23 cellular contexts compared by ENCODE assay signal in genomic region chr2:42298996-42299754, GRCh38.
DNase-seq lines count a peak whose midpoint lies in the region; ATAC-seq, FAIRE-seq and TF ChIP-seq lines count a peak whose summit lies in the region.
"Had no signal": no experiment of that assay in that cellular context is flagged by ENCODE, and none has a peak within 500 bp of the region (broad histone marks: within the 10 kb centered on the region; RNA-seq: fewer than 3 reads in every experiment).

No MANE protein-coding gene starts in this region.

- H3K9me3 ChIP-seq in psoas muscle = no peaks in the 10 kb centered on the region
- H3K9me3 ChIP-seq: gastroesophageal sphincter, lower lobe of right lung, testis had no signal

- WGBS in psoas muscle, 3 donors = 95 to 97% (median 97%) methylated on average over 3 of the region's 3 CpGs

- peak; percentile 56 for ATAC-seq in activated CD8-positive, alpha-beta memory T cell treated with anti-CD3 and anti-CD28 coated beads, Interleukin-2, amount 10 ng/mL, durations not matched to agents 7 days and 5 days
- ATAC-seq in activated naive CD4-positive, alpha-beta T cell treated with anti-CD3 and anti-CD28 coated beads, Interleukin-2, amount 50 U/mL, for 72 hours = peak in 1 of 2 donors; percentile 57
- ATAC-seq in natural killer cell = peak in 1 of 3 donors; percentile 29
- no peak for ATAC-seq in psoas muscle
- no peak for ATAC-seq in omental fat pad (ENCODE audit: low FRiP score)
- ATAC-seq: gastroesophageal sphincter, lower lobe of right lung, Right ventricle myocardium inferior had no signal

- H3K36me3 ChIP-seq in psoas muscle (ENCODE audit: insufficient read depth in 1 of 2, low read depth in 1 of 2) = peaks cover 0 to 48% of the 10 kb centered on the region in 2 donors

- H3K4me3 ChIP-seq in psoas muscle = no peak overlapping the region
- H3K4me3 ChIP-seq: gastroesophageal sphincter, GM23248, lower lobe of right lung, testis had no signal

- CTCF ChIA-PET in activated CD8-positive, alpha-beta memory T cell treated with anti-CD3 and anti-CD28 coated beads, Interleukin-2, amount 10 ng/mL, durations not matched to agents 7 days and 5 days (lab: Charles Lee) = no interaction called here

- peaks cover 41% of the 10 kb centered on the region for H3K4me1 Mint-ChIP-seq in activated CD8-positive, alpha-beta memory T cell treated with anti-CD3 and anti-CD28 coated beads, Interleukin-2, amount 10 ng/mL, durations not matched to agents 7 days and 5 days
- peaks cover 35 to 38% of the 10 kb centered on the region in 2 donors for H3K4me1 Mint-ChIP-seq in natural killer cell
- H3K4me1 Mint-ChIP-seq: CD14-positive monocyte had no signal

- FAIRE-seq in GM12892 (lab: Jason Lieb, UNC) = peak; percentile 17
- FAIRE-seq: keratinocyte had no signal

- TF ChIP-seq CTCF in natural killer cell (IDR thresholded peaks at IDR 0.05) (no peak), psoas muscle (IDR thresholded peaks at IDR 0.05) (no peak), omental fat pad (IDR thresholded peaks at IDR 0.05) (no peak)

- intact Hi-C loops in natural killer cell (cut with micrococcal nuclease) = no loop called here
- intact Hi-C loops in psoas muscle (cut with DNase I) = no loop called here

- H3K27me3 ChIP-seq in psoas muscle (ENCODE audit: insufficient read depth in 3 of 3, low read length in 2 of 3) = no peaks in the 10 kb centered on the region
- H3K27me3 ChIP-seq: gastroesophageal sphincter, testis had no signal

- H3K9me3 Mint-ChIP-seq in activated CD8-positive, alpha-beta memory T cell treated with anti-CD3 and anti-CD28 coated beads, Interleukin-2, amount 10 ng/mL, durations not matched to agents 7 days and 5 days (ENCODE audit: low read depth) = no peaks in the 10 kb centered on the region
- H3K9me3 Mint-ChIP-seq in activated naive CD4-positive, alpha-beta T cell treated with anti-CD3 and anti-CD28 coated beads, Interleukin-2, amount 50 U/mL, for 72 hours = no peaks in the 10 kb centered on the region
- H3K9me3 Mint-ChIP-seq in natural killer cell = no peaks in the 10 kb centered on the region
- H3K9me3 Mint-ChIP-seq: CD14-positive monocyte had no signal

- no peaks in the 10 kb centered on the region for H3K27me3 Mint-ChIP-seq in activated CD8-positive, alpha-beta memory T cell treated with anti-CD3 and anti-CD28 coated beads, Interleukin-2, amount 10 ng/mL, durations not matched to agents 7 days and 5 days
- no peaks in the 10 kb centered on the region for H3K27me3 Mint-ChIP-seq in natural killer cell (ENCODE audit: low read depth in 2 of 2)

- peak overlapping the region; percentile 68 for H3K27ac Mint-ChIP-seq in activated CD8-positive, alpha-beta memory T cell treated with anti-CD3 and anti-CD28 coated beads, Interleukin-2, amount 10 ng/mL, durations not matched to agents 7 days and 5 days
- peak overlapping the region; percentile 12 to 80 for H3K27ac Mint-ChIP-seq in activated naive CD4-positive, alpha-beta T cell treated with anti-CD3 and anti-CD28 coated beads, Interleukin-2, amount 50 U/mL, for 72 hours
- peak overlapping the region; percentile 86 to 93 for H3K27ac Mint-ChIP-seq in natural killer cell
- H3K27ac Mint-ChIP-seq: CD14-positive monocyte had no signal

- peaks cover 67% of the 10 kb centered on the region for H3K36me3 Mint-ChIP-seq in activated CD8-positive, alpha-beta memory T cell treated with anti-CD3 and anti-CD28 coated beads, Interleukin-2, amount 10 ng/mL, durations not matched to agents 7 days and 5 days
- peaks cover 16 to 58% of the 10 kb centered on the region in 2 donors for H3K36me3 Mint-ChIP-seq in activated naive CD4-positive, alpha-beta T cell treated with anti-CD3 and anti-CD28 coated beads, Interleukin-2, amount 50 U/mL, for 72 hours
- H3K36me3 Mint-ChIP-seq in natural killer cell = peaks cover 12% of the 10 kb centered on the region

- H3K27ac ChIP-seq in psoas muscle = no peak overlapping the region
- H3K27ac ChIP-seq: gastroesophageal sphincter, GM23248, lower lobe of right lung, testis had no signal

- H3K4me1 ChIP-seq in psoas muscle = no peaks in the 10 kb centered on the region
- H3K4me1 ChIP-seq: lower lobe of right lung, testis had no signal

- DNase-seq in activated CD8-positive, alpha-beta memory T cell treated with anti-CD3 and anti-CD28 coated beads, Interleukin-2, amount 10 ng/mL, durations not matched to agents 7 days and 5 days = no peak
- no peak for DNase-seq in activated CD8-positive, alpha-beta memory T cell treated with anti-CD3 and anti-CD28 coated beads, Interleukin-2, amount 50 U/mL, for 4 hours
- DNase-seq in GM12892 (ENCODE audit: insufficient read length) = no peak
- DNase-seq in activated naive CD4-positive, alpha-beta T cell treated with anti-CD3 and anti-CD28 coated beads, Interleukin-2, amount 50 U/mL, for 72 hours (ENCODE audit: low spot score in 2 of 2) = no peak
- DNase-seq in natural killer cell = no peak
- no peak for DNase-seq in OCI-M2 (lab: John Stamatoyannopoulos, UW; ENCODE audit: unreplicated experiment)
- no peak for DNase-seq in psoas muscle
- no peak for DNase-seq in omental fat pad (ENCODE audit: low spot score)
- DNase-seq: activated CD8-positive, alpha-beta memory T cell treated with anti-CD3 and anti-CD28 coated beads for 24 hours; cerebellar nuclear complex; erythroblast; GDM1; GM23248; lower lobe of right lung; NCI-H187; NCI-H748 treated with DMSO at 0.1 percent for 48 hours; occipital lobe; SW 1271; testis had no signal

- H3K4me3 Mint-ChIP-seq in activated CD8-positive, alpha-beta memory T cell treated with anti-CD3 and anti-CD28 coated beads, Interleukin-2, amount 10 ng/mL, durations not matched to agents 7 days and 5 days = no peak overlapping the region
- peak overlapping the region; percentile 40 for H3K4me3 Mint-ChIP-seq in natural killer cell
- H3K4me3 Mint-ChIP-seq: CD14-positive monocyte had no signal

- no peak for TF ChIP-seq POLR2A in GM12892 (IDR thresholded peaks at IDR 0.05; ENCODE audit: low read depth, low read length)
